In the genomic region with DNA sequence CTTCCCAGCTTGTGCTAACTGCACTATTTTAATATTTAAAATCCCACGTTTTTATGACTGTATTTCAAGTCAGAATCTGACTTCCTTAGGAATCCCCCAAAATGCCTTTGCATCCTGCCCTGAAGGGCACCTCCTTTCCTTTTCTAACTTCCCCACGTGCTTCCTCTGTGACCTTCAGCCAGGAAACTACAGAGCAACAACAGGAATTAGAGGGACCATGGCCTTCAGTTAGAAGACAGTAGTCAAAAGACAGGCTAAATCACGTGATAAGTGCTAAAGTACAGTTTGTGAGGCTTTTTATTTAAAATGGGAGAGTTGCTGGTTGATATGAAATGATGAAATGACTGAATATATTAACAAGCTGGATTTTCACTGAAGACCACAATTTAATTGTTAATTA, we compare ENCODE assay signal across 13 cellular contexts. TPM values are rescaled to one million over a fixed set of nuclear protein-coding genes. Genes with fewer than 3 reads are reported as not detected.
DNase-seq lines count a peak whose midpoint lies in the region; ATAC-seq and TF ChIP-seq lines count a peak whose summit lies in the region.
"Had no signal": no experiment of that assay in that cellular context is flagged by ENCODE, and none has a peak within 500 bp of the region (broad histone marks: within the 10 kb centered on the region; RNA-seq: fewer than 3 reads in every experiment).

No MANE protein-coding gene starts in this region.

- H3K4me3 ChIP-seq in coronary artery (no peak overlapping the region), mesenchymal stem cell (ENCODE audit: insufficient read depth in 1 of 2, low read depth in 1 of 2, low read length in 2 of 2) (no peak overlapping the region)
- H3K4me3 ChIP-seq: smooth muscle cell had no signal

- H3K79me1 ChIP-seq in mesenchymal stem cell (replicated peaks; ENCODE audit: low read length, poor library complexity, severe bottlenecking): peaks cover 2% of the 10 kb centered on the region

- TF ChIP-seq CTCF in natural killer cell (IDR thresholded peaks at IDR 0.05): no peak
- no peak for TF ChIP-seq CTCF in coronary artery (IDR thresholded peaks at IDR 0.05)

- H3K23ac ChIP-seq in mesenchymal stem cell (ENCODE audit: low read length in 2 of 2): no peak overlapping the region

- no peaks in the 10 kb centered on the region for H3K27me3 Mint-ChIP-seq in natural killer cell (ENCODE audit: low read depth in 2 of 2)
- H3K27me3 Mint-ChIP-seq in natural killer cell treated with Interleukin-12 subunit alpha and Interleukin-12 subunit beta and Interleukin-15 and Interleukin-18, amount 100 ng/mL, for 72 hours: no peaks in the 10 kb centered on the region
- H3K27me3 Mint-ChIP-seq: naive B cell had no signal

- no peaks in the 10 kb centered on the region for H3K27me3 ChIP-seq in mesenchymal stem cell (ENCODE audit: control insufficient read depth in 1 of 2, insufficient read depth in 1 of 2, low read length in 2 of 2)

- in situ Hi-C loops in ACHN (cut with HindIII; ENCODE audit: low pct_ligation_motif_present, low pct_unique_long_range_greater_than_20kb, low sequenced_read_pairs): no loop called here

- no peak overlapping the region for H2BK12ac ChIP-seq in mesenchymal stem cell (ENCODE audit: low read length in 2 of 2)

- H3K4me1 Mint-ChIP-seq in natural killer cell: peaks cover 5 to 7% of the 10 kb centered on the region in 2 donors
- H3K4me1 Mint-ChIP-seq in natural killer cell treated with Interleukin-12 subunit alpha and Interleukin-12 subunit beta and Interleukin-15 and Interleukin-18, amount 100 ng/mL, for 72 hours (ENCODE audit: low read depth in 2 of 2): peaks cover 7 to 10% of the 10 kb centered on the region in 2 donors

- no peak overlapping the region for H3K4ac ChIP-seq in mesenchymal stem cell (ENCODE audit: low read depth in 1 of 2, low read length in 2 of 2)

- no peak overlapping the region for H2AK5ac ChIP-seq in mesenchymal stem cell (ENCODE audit: low read length, severe bottlenecking)

- no peak overlapping the region for H4K8ac ChIP-seq in mesenchymal stem cell (ENCODE audit: low read length)

- no peaks in the 10 kb centered on the region for H3K9me3 ChIP-seq in mesenchymal stem cell (ENCODE audit: control insufficient read depth, low read length)

- peaks cover 10 to 85% of the 10 kb centered on the region in 2 experiments for H3K36me3 ChIP-seq in mesenchymal stem cell (ENCODE audit: control insufficient read depth in 1 of 2, insufficient read depth in 2 of 2, low read depth in 1 of 2, low read length in 2 of 2)

- no peak overlapping the region for H3K18ac ChIP-seq in mesenchymal stem cell (ENCODE audit: low read depth in 1 of 2, low read length in 2 of 2)

- no peak for DNase-seq in natural killer cell
- DNase-seq in natural killer cell treated with Interleukin-12 subunit alpha and Interleukin-12 subunit beta and Interleukin-15 and Interleukin-18, amount 100 ng/mL, for 72 hours (ENCODE audit: low spot score): no peak
- no peak for DNase-seq in coronary artery (ENCODE audit: low spot score)
- DNase-seq in mesenchymal stem cell: no peak
- no peak for DNase-seq in DMS53 treated with DMSO at 0.1 percent for 48 hours (lab: John Stamatoyannopoulos, UW; ENCODE audit: unreplicated experiment)
- no peak for DNase-seq in ACHN
- DNase-seq in activated naive CD4-positive, alpha-beta T cell treated with Interleukin-2 at 50 U/mL for 16 hours: no peak

- H3K36me3 Mint-ChIP-seq in natural killer cell: peaks cover 10% of the 10 kb centered on the region
- H3K36me3 Mint-ChIP-seq in natural killer cell treated with Interleukin-12 subunit alpha and Interleukin-12 subunit beta and Interleukin-15 and Interleukin-18, amount 100 ng/mL, for 72 hours: no peaks in the 10 kb centered on the region
- H3K36me3 Mint-ChIP-seq: naive B cell had no signal

- WGBS in mesenchymal stem cell: 48% methylated on average over 3 of the region's 3 CpGs

- no peak overlapping the region for H2BK120ac ChIP-seq in mesenchymal stem cell (ENCODE audit: low read depth, low read length)

- no peaks in the 10 kb centered on the region for H3K9me3 Mint-ChIP-seq in natural killer cell
- H3K9me3 Mint-ChIP-seq in natural killer cell treated with Interleukin-12 subunit alpha and Interleukin-12 subunit beta and Interleukin-15 and Interleukin-18, amount 100 ng/mL, for 72 hours: no peaks in the 10 kb centered on the region
- H3K9me3 Mint-ChIP-seq: activated naive CD4-positive, alpha-beta T cell treated with anti-CD3 and anti-CD28 coated beads for 36 hours; naive B cell had no signal

- no peak overlapping the region for H2AFZ ChIP-seq in mesenchymal stem cell (ENCODE audit: low read depth, low read length)

- H3K4me3 Mint-ChIP-seq in natural killer cell: no peak overlapping the region
- no peak overlapping the region for H3K4me3 Mint-ChIP-seq in natural killer cell treated with Interleukin-12 subunit alpha and Interleukin-12 subunit beta and Interleukin-15 and Interleukin-18, amount 100 ng/mL, for 72 hours
- H3K4me3 Mint-ChIP-seq: activated CD8-positive, alpha-beta T cell treated with anti-CD3 and anti-CD28 coated beads, Interleukin-2, amount 10 ng/mL, durations not matched to agents 7 days and 5 days; activated naive CD4-positive, alpha-beta T cell treated with anti-CD3 and anti-CD28 coated beads for 36 hours had no signal

- H4K91ac ChIP-seq in mesenchymal stem cell (ENCODE audit: low read length): no peak overlapping the region

- H2BK15ac ChIP-seq in mesenchymal stem cell (ENCODE audit: low read depth, poor library complexity, severe bottlenecking): no peak overlapping the region

- no peak overlapping the region for H3K4me2 ChIP-seq in mesenchymal stem cell (ENCODE audit: low read length, poor library complexity, severe bottlenecking)
- H3K4me2 ChIP-seq: smooth muscle cell had no signal

- no peak overlapping the region for H3K14ac ChIP-seq in mesenchymal stem cell (ENCODE audit: low read length in 2 of 2)

- peak overlapping the region; percentile 12 to 15 for H3K27ac ChIP-seq in coronary artery
- no peak overlapping the region for H3K27ac ChIP-seq in mesenchymal stem cell (ENCODE audit: low read length, poor library complexity, severe bottlenecking)

- H3K27ac Mint-ChIP-seq in natural killer cell: peak overlapping the region; percentile 8 to 62
- peak overlapping the region in 1 of 2 donors; percentile 30 for H3K27ac Mint-ChIP-seq in natural killer cell treated with Interleukin-12 subunit alpha and Interleukin-12 subunit beta and Interleukin-15 and Interleukin-18, amount 100 ng/mL, for 72 hours
- H3K27ac Mint-ChIP-seq: activated CD8-positive, alpha-beta T cell treated with anti-CD3 and anti-CD28 coated beads, Interleukin-2, amount 10 ng/mL, durations not matched to agents 7 days and 5 days; activated naive CD4-positive, alpha-beta T cell treated with anti-CD3 and anti-CD28 coated beads for 36 hours had no signal

- intact Hi-C loops in natural killer cell (cut with micrococcal nuclease): loop anchor here (1.0 to 10.0 kb wide), 4 partner anchors 72 to 422 kb away; partner anchors contain the start of gene CD96

- no peak overlapping the region for H2BK5ac ChIP-seq in mesenchymal stem cell (ENCODE audit: low read depth, low read length, poor library complexity, severe bottlenecking)

- no peaks in the 10 kb centered on the region for H3K4me1 ChIP-seq in mesenchymal stem cell (ENCODE audit: control insufficient read depth, insufficient read depth, low read depth, low read length)

- H3K9ac ChIP-seq in mesenchymal stem cell (ENCODE audit: low read length): peak overlapping the region; percentile 71

- ATAC-seq in natural killer cell: no peak
- ATAC-seq in natural killer cell treated with Interleukin-12 subunit alpha and Interleukin-12 subunit beta and Interleukin-15 and Interleukin-18, amount 100 ng/mL, for 72 hours: no peak
- ATAC-seq in HG03097 (IDR thresholded peaks at IDR 0.05; ENCODE audit: low FRiP score, unreplicated experiment): no peak

RNA-seq across cellular contexts. Expression of gene ABHD10, which starts 11.8 kb away (rescaled TPM):
- 10 to 100 TPM; 21.6 to 24.0 (median 22.6) TPM for total RNA-seq in natural killer cell
- total RNA-seq in natural killer cell treated with Interleukin-12 subunit alpha and Interleukin-12 subunit beta and Interleukin-15 and Interleukin-18, amount 100 ng/mL, for 72 hours: 10 to 100 TPM; 27.2 to 41.6 TPM
- 14.9 TPM for polyA plus RNA-seq in mesenchymal stem cell (2013, experiment 1 of 2)
- 16.1 TPM for polyA plus RNA-seq in mesenchymal stem cell (2013, experiment 2 of 2)

RNA-seq across cellular contexts. Expression of gene TAGLN3, which starts 31.7 kb away (rescaled TPM):
- not detected for total RNA-seq in natural killer cell
- total RNA-seq in natural killer cell treated with Interleukin-12 subunit alpha and Interleukin-12 subunit beta and Interleukin-15 and Interleukin-18, amount 100 ng/mL, for 72 hours: under 1 TPM in 1 of 2 donors, not detected in 1; 0.74 TPM
- polyA plus RNA-seq in mesenchymal stem cell (2013, experiment 1 of 2): 0.07 TPM
- 0.03 TPM for polyA plus RNA-seq in mesenchymal stem cell (2013, experiment 2 of 2)
- total RNA-seq: activated CD8-positive, alpha-beta T cell treated with anti-CD3 and anti-CD28 coated beads, Interleukin-2, amount 10 ng/mL, durations not matched to agents 7 days and 5 days; esophagus mucosa had no signal
